Comparison of ENCODE assay signal across 10 cellular contexts in the genomic region with DNA sequence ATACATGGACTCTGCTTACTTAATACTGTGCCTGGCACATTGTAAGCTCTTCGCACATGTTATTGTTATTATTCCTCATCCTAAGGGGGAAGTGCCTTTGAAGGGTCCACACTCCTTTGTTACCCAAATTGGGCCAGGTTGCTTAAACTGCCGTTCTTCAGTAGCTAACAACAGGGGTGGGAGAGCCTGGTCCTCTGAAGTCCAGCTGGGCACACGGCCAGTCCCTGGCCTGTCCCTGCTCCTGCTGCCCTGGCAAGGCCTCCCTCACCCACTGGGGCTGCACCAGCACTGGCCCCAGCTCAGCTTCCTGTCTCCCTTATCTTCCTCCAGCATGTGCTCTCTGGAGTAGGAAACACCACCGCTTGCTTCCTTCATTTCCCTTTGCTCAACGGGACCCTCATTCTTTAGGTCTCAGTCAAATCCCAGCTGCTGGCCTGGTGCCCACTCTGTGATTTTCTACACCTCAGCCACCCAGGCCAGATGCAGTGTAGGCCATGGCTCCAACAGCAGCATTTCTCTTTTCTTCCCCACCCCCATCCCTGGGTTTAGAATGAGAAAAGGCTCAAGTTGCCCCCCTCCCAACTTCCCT. TPM values are rescaled to one million over a fixed set of nuclear protein-coding genes. Genes with fewer than 3 reads are reported as not detected.
A peak's percentile ranks its signal among the peaks of the same experiment; 100 is the strongest.
DNase-seq lines count a peak whose midpoint lies in the region; ATAC-seq lines count a peak whose summit lies in the region.
"Had no signal": no experiment of that assay in that cellular context is flagged by ENCODE, and none has a peak within 500 bp of the region (broad histone marks: within the 10 kb centered on the region; RNA-seq: fewer than 3 reads in every experiment).

No MANE protein-coding gene starts in this region.

- peaks cover 29% of the 10 kb centered on the region for H3K4me1 Mint-ChIP-seq in dendritic cell treated with granulocyte-macrophage colony-stimulating factor and Interleukin-4, amounts not matched to agents 40 ng/mL and 50 ng/mL, for 4 days (ENCODE audit: low read depth)
- peaks cover 11% of the 10 kb centered on the region for H3K4me1 Mint-ChIP-seq in activated T-cell treated with anti-CD3 and anti-CD28 coated beads, Interleukin-2, amount 50 U/mL, for 4 hours (ENCODE audit: low read depth)

- intact Hi-C loops in Right ventricle myocardium inferior (cut with DNase I) (no loop called here), cardiac septum (cut with DNase I) (no loop called here)
- intact Hi-C loops in dendritic cell treated with granulocyte-macrophage colony-stimulating factor and Interleukin-4, amounts not matched to agents 40 ng/mL and 50 ng/mL, for 4 days (cut with micrococcal nuclease), result no loop called here

- peak overlapping the region; percentile 54 for H3K27ac Mint-ChIP-seq in dendritic cell treated with granulocyte-macrophage colony-stimulating factor and Interleukin-4, amounts not matched to agents 40 ng/mL and 50 ng/mL, for 4 days

- ATAC-seq in Right ventricle myocardium inferior (peak; percentile 90), GM19351 (IDR thresholded peaks at IDR 0.05; ENCODE audit: unreplicated experiment) (no peak)
- no peak for ATAC-seq in activated T-cell treated with anti-CD3 and anti-CD28 coated beads, Interleukin-2, amount 50 U/mL, for 4 hours
- ATAC-seq: PC-3 had no signal

- H3K4me3 Mint-ChIP-seq in dendritic cell treated with granulocyte-macrophage colony-stimulating factor and Interleukin-4, amounts not matched to agents 40 ng/mL and 50 ng/mL, for 4 days, result no peak overlapping the region
- no peak overlapping the region for H3K4me3 Mint-ChIP-seq in activated T-cell treated with anti-CD3 and anti-CD28 coated beads, Interleukin-2, amount 50 U/mL, for 4 hours

- H3K27me3 Mint-ChIP-seq in dendritic cell treated with granulocyte-macrophage colony-stimulating factor and Interleukin-4, amounts not matched to agents 40 ng/mL and 50 ng/mL, for 4 days, result peaks cover 3% of the 10 kb centered on the region
- no peaks in the 10 kb centered on the region for H3K27me3 Mint-ChIP-seq in activated T-cell treated with anti-CD3 and anti-CD28 coated beads, Interleukin-2, amount 50 U/mL, for 4 hours (ENCODE audit: low read depth)

- H3K36me3 Mint-ChIP-seq in dendritic cell treated with granulocyte-macrophage colony-stimulating factor and Interleukin-4, amounts not matched to agents 40 ng/mL and 50 ng/mL, for 4 days (ENCODE audit: low read depth), result no peaks in the 10 kb centered on the region
- peaks cover 4% of the 10 kb centered on the region for H3K36me3 Mint-ChIP-seq in activated T-cell treated with anti-CD3 and anti-CD28 coated beads, Interleukin-2, amount 50 U/mL, for 4 hours (ENCODE audit: insufficient read depth)

- no peak for DNase-seq in Right ventricle myocardium inferior (ENCODE audit: missing footprints)
- no peak for DNase-seq in cardiac septum (ENCODE audit: low spot score)
- peak; percentile 29 for DNase-seq in medulla oblongata (ENCODE audit: extremely low spot score)
- no peak for DNase-seq in activated effector memory CD4-positive, alpha-beta T cell treated with Interleukin-2 at 50 U/mL for 16 hours
- DNase-seq in NCI-H1694 treated with DMSO at 0.1 percent for 48 hours (lab: John Stamatoyannopoulos, UW), result no peak
- DNase-seq in activated T-cell treated with anti-CD3 and anti-CD28 coated beads, Interleukin-2, amount 50 U/mL, for 4 hours, result no peak
- DNase-seq: NCI-H1417, PC-3 had no signal

- no peaks in the 10 kb centered on the region for H3K9me3 Mint-ChIP-seq in dendritic cell treated with granulocyte-macrophage colony-stimulating factor and Interleukin-4, amounts not matched to agents 40 ng/mL and 50 ng/mL, for 4 days
- H3K9me3 Mint-ChIP-seq in activated T-cell treated with anti-CD3 and anti-CD28 coated beads, Interleukin-2, amount 50 U/mL, for 4 hours, result no peaks in the 10 kb centered on the region

RNA-seq across cellular contexts. Expression of a gene that starts 5.5 kb away (rescaled TPM):
- total RNA-seq in Right ventricle myocardium inferior, result 10.5 TPM
- total RNA-seq in cardiac septum, result 5.4 TPM
- total RNA-seq in activated T-cell treated with anti-CD3 and anti-CD28 coated beads, Interleukin-2, amount 50 U/mL, for 4 hours, result 1 to 10 TPM; 1.1 to 1.4 (median 1.2) TPM

RNA-seq across cellular contexts. Expression of a gene that starts 19.2 kb away (rescaled TPM):
- 12.7 TPM for total RNA-seq in Right ventricle myocardium inferior
- 11.5 TPM for total RNA-seq in cardiac septum
- total RNA-seq in activated T-cell treated with anti-CD3 and anti-CD28 coated beads, Interleukin-2, amount 50 U/mL, for 4 hours, result 10 to 100 TPM; 14.0 to 16.9 (median 16.7) TPM
